25 cellular contexts compared by ENCODE assay signal in genomic region chr18:79552140-79552631, GRCh38.
DNase-seq lines count a peak whose midpoint lies in the region; ATAC-seq and TF ChIP-seq lines count a peak whose summit lies in the region.
"Had no signal": no experiment of that assay in that cellular context is flagged by ENCODE, and none has a peak within 500 bp of the region (broad histone marks: within the 10 kb centered on the region; RNA-seq: fewer than 3 reads in every experiment).

No MANE protein-coding gene starts in this region.

- no peak overlapping the region for H3K27ac Mint-ChIP-seq in immature natural killer cell
- H3K27ac Mint-ChIP-seq: CD4-positive, CD25-positive, alpha-beta regulatory T cell had no signal

- TF ChIP-seq POLR2A in Peyer's patch (IDR thresholded peaks at IDR 0.05) = no peak
- no peak for TF ChIP-seq POLR2A in suprapubic skin (IDR thresholded peaks at IDR 0.05)

- no peaks in the 10 kb centered on the region for H3K9me3 ChIP-seq in heart right ventricle
- H3K9me3 ChIP-seq in Peyer's patch = no peaks in the 10 kb centered on the region
- no peaks in the 10 kb centered on the region for H3K9me3 ChIP-seq in suprapubic skin
- H3K9me3 ChIP-seq: BE2C, SJSA1 had no signal

- no peak overlapping the region for H3K27ac ChIP-seq in heart right ventricle
- no peak overlapping the region for H3K27ac ChIP-seq in Peyer's patch
- peak overlapping the region; percentile 75 for H3K27ac ChIP-seq in suprapubic skin
- H3K27ac ChIP-seq: SJSA1 had no signal

- intact Hi-C loops in Right ventricle myocardium superior (cut with DNase I) = no loop called here
- intact Hi-C loops in heart right ventricle (cut with DNase I) = no loop called here

- DNase-seq in Right ventricle myocardium superior (peak; percentile 33), heart right ventricle (no peak), Peyer's patch (peak in 2 of 3 donors; percentile 28 to 31), mesenteric fat pad (ENCODE audit: low spot score) (peak; percentile 67), suprapubic skin (ENCODE audit: low spot score in 2 of 2) (peak in 1 of 2 donors; percentile 74), immature natural killer cell (no peak), DMS153 (lab: John Stamatoyannopoulos, UW) (no peak)
- DNase-seq: 8988T; ACHN; BE2C; CD4-positive, CD25-positive, alpha-beta regulatory T cell; HCEC 1CT; KBM-7; MV-4-11; NCI-H1105; NCI-H1436 treated with DMSO at 0.1 percent for 48 hours; NCI-H187 treated with DMSO at 0.1 percent for 48 hours; NCI-H2107; NCI-H446; NCI-H524 treated with DMSO at 0.1 percent for 48 hours; NCI-H774 had no signal

- H3K4me1 Mint-ChIP-seq in immature natural killer cell = no peaks in the 10 kb centered on the region
- H3K4me1 Mint-ChIP-seq: CD4-positive, CD25-positive, alpha-beta regulatory T cell had no signal

- no peaks in the 10 kb centered on the region for H3K9me3 Mint-ChIP-seq in immature natural killer cell
- H3K9me3 Mint-ChIP-seq: CD4-positive, CD25-positive, alpha-beta regulatory T cell had no signal

- peaks cover 0 to 4% (median 0%) of the 10 kb centered on the region in 3 donors for H3K27me3 Mint-ChIP-seq in immature natural killer cell (ENCODE audit: low read depth in 3 of 3)
- H3K27me3 Mint-ChIP-seq: CD4-positive, CD25-positive, alpha-beta regulatory T cell had no signal

- ATAC-seq in Right ventricle myocardium superior (ENCODE audit: poor library complexity) (no peak), heart right ventricle (no peak), GM18909 (IDR thresholded peaks at IDR 0.05; ENCODE audit: poor library complexity, unreplicated experiment) (no peak)
- ATAC-seq: GM12878, Right ventricle myocardium inferior had no signal

- H3K36me3 ChIP-seq in heart right ventricle (no peaks in the 10 kb centered on the region), Peyer's patch (no peaks in the 10 kb centered on the region), suprapubic skin (no peaks in the 10 kb centered on the region)
- H3K36me3 ChIP-seq: BE2C, SJSA1 had no signal

- no peaks in the 10 kb centered on the region for H3K4me1 ChIP-seq in heart right ventricle
- no peaks in the 10 kb centered on the region for H3K4me1 ChIP-seq in Peyer's patch
- H3K4me1 ChIP-seq in suprapubic skin = peaks cover 10% of the 10 kb centered on the region
- H3K4me1 ChIP-seq: BE2C had no signal

- 86 to 91% methylated on average over 20 of the region's 20 CpGs for WGBS in heart right ventricle, 2 donors
- WGBS in suprapubic skin = 82% methylated on average over 11 of the region's 20 CpGs

- H3K4me3 Mint-ChIP-seq in immature natural killer cell = no peak overlapping the region
- H3K4me3 Mint-ChIP-seq: CD4-positive, CD25-positive, alpha-beta regulatory T cell had no signal

- H3K36me3 Mint-ChIP-seq in immature natural killer cell = no peaks in the 10 kb centered on the region
- H3K36me3 Mint-ChIP-seq: CD4-positive, CD25-positive, alpha-beta regulatory T cell had no signal

- H3K27me3 ChIP-seq in heart right ventricle = peaks cover 0 to 26% (median 0%) of the 10 kb centered on the region in 7 donors
- no peaks in the 10 kb centered on the region for H3K27me3 ChIP-seq in Peyer's patch
- peaks cover 25% of the 10 kb centered on the region for H3K27me3 ChIP-seq in suprapubic skin
- H3K27me3 ChIP-seq: BE2C, SJSA1 had no signal

- no peak overlapping the region for H3K4me3 ChIP-seq in heart right ventricle
- H3K4me3 ChIP-seq in Peyer's patch = no peak overlapping the region
- H3K4me3 ChIP-seq in suprapubic skin = no peak overlapping the region
- H3K4me3 ChIP-seq: GM12878, SJSA1 had no signal

- TF ChIP-seq CTCF in heart right ventricle (IDR thresholded peaks at IDR 0.05) (no peak), Peyer's patch (IDR thresholded peaks at IDR 0.05) (no peak), suprapubic skin (IDR thresholded peaks at IDR 0.05) (no peak)

- TF ChIP-seq EP300 in suprapubic skin (IDR thresholded peaks at IDR 0.05) = no peak

Comparison
In these comparisons a context has a peak if more than half of its experiments do, and no peak if none do; other contexts are left out.
1. DNase-seq: peak in Right ventricle myocardium superior (single experiment), Peyer's patch (2 of 3) and mesenteric fat pad (single experiment); none in heart right ventricle (0 of 2), immature natural killer cell (0 of 3) and DMS153 (single experiment).